1 cellular context compared by ENCODE assay signal in genomic region chr15:60535743-60536142, GRCh38.
TF ChIP-seq lines count a peak whose summit lies in the region.

No MANE protein-coding gene starts in this region.

TF ChIP-seq in SK-N-SH treated with all-trans-retinoic acid at 6 μM for 48 hours, 23 proteins besides CTCF, POLR2A, EP300 and RAD21 (continued from another document):
- TF ChIP-seq CSDC2 (CRISPR knock-in tag; IDR thresholded peaks at IDR 0.05): no peak
